Comparison of ENCODE assay signal across 8 cellular contexts in the genomic region with DNA sequence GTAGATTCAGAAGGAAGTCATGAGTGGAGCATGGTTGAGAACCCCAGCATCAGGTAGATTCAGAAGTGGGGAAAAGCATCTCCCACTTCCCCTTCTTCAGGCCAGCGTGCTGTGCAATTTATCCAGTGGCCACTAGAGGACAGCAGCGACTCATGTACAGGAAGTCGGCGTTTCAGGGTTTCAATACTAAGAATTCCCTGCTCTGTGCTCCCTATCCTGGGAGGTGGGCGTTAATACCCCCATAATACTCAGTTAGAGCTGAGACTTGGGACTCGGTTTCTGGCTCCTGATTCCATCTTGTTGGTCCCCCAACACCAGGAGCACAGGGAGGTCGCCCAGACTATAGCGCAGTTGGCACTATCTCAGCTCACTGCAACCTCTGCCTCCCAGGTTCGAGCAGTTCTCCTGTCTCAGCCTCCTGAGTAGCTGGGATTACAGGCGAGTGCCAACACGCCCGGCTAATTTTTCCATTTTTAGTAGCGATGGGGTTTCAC.
DNase-seq lines count a peak whose midpoint lies in the region; ATAC-seq, FAIRE-seq and TF ChIP-seq lines count a peak whose summit lies in the region.

No MANE protein-coding gene starts in this region.

- FAIRE-seq in frontal cortex (lab: Jason Lieb, UNC), result no peak

- TF ChIP-seq EP300 in upper lobe of left lung (IDR thresholded peaks at IDR 0.05), result no peak

- ATAC-seq in upper lobe of left lung (ENCODE audit: low FRiP score in 2 of 2), result peak; percentile 71 to 91

- H3K27ac ChIP-seq in parathyroid adenoma, result no peak overlapping the region
- no peak overlapping the region for H3K27ac ChIP-seq in upper lobe of left lung

- H3K27me3 ChIP-seq in parathyroid adenoma (ENCODE audit: control insufficient read depth, insufficient read depth, low read length) (no peaks in the 10 kb centered on the region), upper lobe of left lung (no peaks in the 10 kb centered on the region)

- peak overlapping the region in 1 of 4 donors; percentile 6 for H3K4me3 Mint-ChIP-seq in IgD-negative memory B cell

- H3K9me3 ChIP-seq in parathyroid adenoma (ENCODE audit: control insufficient read depth, low read length), result no peaks in the 10 kb centered on the region
- no peaks in the 10 kb centered on the region for H3K9me3 ChIP-seq in upper lobe of left lung

- WGBS in upper lobe of left lung, 2 donors, result 22 to 32% methylated on average over 11 to 13 of the region's 13 CpGs

- no peaks in the 10 kb centered on the region for H3K4me1 ChIP-seq in parathyroid adenoma
- H3K4me1 ChIP-seq in upper lobe of left lung, result peaks cover 0 to 3% (median 0%) of the 10 kb centered on the region in 4 donors

- H3K36me3 Mint-ChIP-seq in IgD-negative memory B cell, result peaks cover 5% of the 10 kb centered on the region

- no peak overlapping the region for H3K9ac ChIP-seq in parathyroid adenoma

- H3K36me3 ChIP-seq in parathyroid adenoma (ENCODE audit: control insufficient read depth, insufficient read depth, low read length), result no peaks in the 10 kb centered on the region
- H3K36me3 ChIP-seq in upper lobe of left lung, result no peaks in the 10 kb centered on the region

- peaks cover 0 to 3% (median 0%) of the 10 kb centered on the region in 3 donors for H3K4me1 Mint-ChIP-seq in IgD-negative memory B cell

- TF ChIP-seq CTCF in parathyroid adenoma (IDR thresholded peaks at IDR 0.05), result peak; percentile 98
- peak; percentile 90 to 99 (median 92) for TF ChIP-seq CTCF in upper lobe of left lung (IDR thresholded peaks at IDR 0.05)

- peak; percentile 10 to 35 for DNase-seq in NOMO-1 (lab: John Stamatoyannopoulos, UW; ENCODE audit: unreplicated experiment in 2 of 2)
- no peak for DNase-seq in NOMO-1 treated with dmso at 0.1 percent for 144 hours (lab: John Stamatoyannopoulos, UW; ENCODE audit: unreplicated experiment)
- peak; percentile 76 for DNase-seq in RPMI8226
- peak; percentile 49 to 56 for DNase-seq in activated T-helper 1 cell treated with anti-CD3 and anti-CD28 coated beads, Interleukin-2, amount 50 U/mL, for 16 hours (ENCODE audit: low read depth in 1 of 2, low spot score in 1 of 2)
- peak; percentile 33 to 49 for DNase-seq in frontal cortex (ENCODE audit: low spot score in 2 of 2)
- DNase-seq in upper lobe of left lung, result peak in 1 of 2 donors; percentile 76

- H3K4me2 ChIP-seq in parathyroid adenoma (ENCODE audit: low read length), result no peak overlapping the region

- peak overlapping the region in 2 of 3 donors; percentile 41 to 82 for H3K27ac Mint-ChIP-seq in IgD-negative memory B cell

- H3K9me3 Mint-ChIP-seq in IgD-negative memory B cell, result no peaks in the 10 kb centered on the region

- peak overlapping the region; percentile 3 for H2AFZ ChIP-seq in parathyroid adenoma

- no peaks in the 10 kb centered on the region for H3K79me2 ChIP-seq in parathyroid adenoma

- H3K4me3 ChIP-seq in parathyroid adenoma (ENCODE audit: low read depth, low read length) (no peak overlapping the region), upper lobe of left lung (no peak overlapping the region)

- no peaks in the 10 kb centered on the region for H3K27me3 Mint-ChIP-seq in IgD-negative memory B cell

- TF ChIP-seq POLR2A in upper lobe of left lung (IDR thresholded peaks at IDR 0.05), result no peak
